8 cellular contexts compared by ENCODE assay signal in the genomic region with DNA sequence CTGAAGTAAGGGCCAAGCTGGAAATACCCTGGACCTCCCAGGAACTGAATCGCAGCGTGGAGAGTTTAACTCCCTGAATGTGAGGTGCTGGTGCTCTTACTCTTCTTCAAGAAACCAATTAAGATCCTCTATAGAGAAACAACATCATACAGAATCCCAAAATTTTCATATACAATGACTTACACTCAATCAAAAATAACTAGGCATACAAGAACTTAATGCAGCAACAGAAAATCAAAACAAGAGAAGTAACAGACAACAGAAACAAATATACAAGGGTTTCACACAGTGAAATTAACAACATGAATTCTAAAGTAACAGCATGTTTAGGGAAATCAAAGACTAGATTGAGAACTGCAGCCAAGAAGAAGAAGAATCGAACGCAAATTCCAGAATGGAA.
"Had no signal": no experiment of that assay in that cellular context is flagged by ENCODE, and none has a peak within 500 bp of the region (broad histone marks: within the 10 kb centered on the region; RNA-seq: fewer than 3 reads in every experiment).

No MANE protein-coding gene starts in this region.

- H3K4me3 ChIP-seq: GM23338 had no signal

- H3K9me3 Mint-ChIP-seq: GM23338, H9, HFFc6 had no signal

- DNase-seq: H9, HCEC 1CT, HFFc6, KBM-7 had no signal

- H3K27me3 Mint-ChIP-seq: IgD-negative memory B cell had no signal

- H3K27ac ChIP-seq: HL-60 had no signal

- H3K27ac Mint-ChIP-seq: GM23338, H9, HFFc6, IgD-negative memory B cell had no signal

- ATAC-seq: GM23338, HepG2 had no signal

- H3K4me3 Mint-ChIP-seq: GM23338, H9, HFFc6, IgD-negative memory B cell had no signal
